22 cellular contexts compared by ENCODE assay signal in the genomic region with DNA sequence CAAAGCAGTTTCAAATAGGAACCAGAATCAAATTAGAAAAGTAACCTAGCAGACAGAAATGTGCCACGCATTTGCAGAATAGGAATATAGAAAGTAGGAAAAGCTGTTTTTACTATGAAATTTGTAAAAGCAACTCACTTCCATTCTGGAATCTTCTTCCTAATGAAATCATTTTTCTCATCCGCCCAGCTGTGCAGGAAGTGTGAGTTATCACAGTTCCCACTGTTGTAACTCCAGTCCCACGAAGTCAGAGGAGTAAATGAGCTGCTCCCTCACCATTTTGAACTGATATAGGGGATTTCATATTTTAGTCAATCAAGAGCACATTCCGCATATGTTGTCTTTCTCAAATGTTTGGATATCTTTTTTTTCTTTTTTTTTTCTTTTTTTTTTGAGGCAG.
DNase-seq lines count a peak whose midpoint lies in the region; ATAC-seq and TF ChIP-seq lines count a peak whose summit lies in the region.
"Had no signal": no experiment of that assay in that cellular context is flagged by ENCODE, and none has a peak within 500 bp of the region (broad histone marks: within the 10 kb centered on the region; RNA-seq: fewer than 3 reads in every experiment).

No MANE protein-coding gene starts in this region.

- no peaks in the 10 kb centered on the region for H4K20me1 ChIP-seq in SK-N-SH (ENCODE audit: insufficient read depth)
- no peaks in the 10 kb centered on the region for H4K20me1 ChIP-seq in osteoblast (ENCODE audit: insufficient read depth, low read length)
- H4K20me1 ChIP-seq: BLaER1 had no signal

- H3K27ac ChIP-seq in heart right ventricle (peak overlapping the region in 4 of 10 donors; percentile 10 to 53 (median 29)), SK-N-SH (ENCODE audit: low read depth in 2 of 2, low read length in 1 of 2) (peak overlapping the region in 1 of 2 experiments; percentile 75; a peak in 2 of 4 replicates), osteoblast (ENCODE audit: low read depth, low read length) (peak overlapping the region; percentile 77), gastrocnemius medialis (no peak overlapping the region)
- H3K27ac ChIP-seq: BLaER1 had no signal

- no peak for TF ChIP-seq POLR2A in gastrocnemius medialis (IDR thresholded peaks at IDR 0.05)

- no peak for TF ChIP-seq RAD21 in SK-N-SH (IDR thresholded peaks at IDR 0.05; ENCODE audit: low read length)

- H3K36me3 ChIP-seq in heart right ventricle (no peaks in the 10 kb centered on the region), SK-N-SH (replicated peaks in 1 of 2; ENCODE audit: control insufficient read depth in 1 of 2, insufficient read depth in 2 of 2, low read length in 1 of 2) (no peaks in the 10 kb centered on the region), osteoblast (ENCODE audit: insufficient read depth, low read length) (no peaks in the 10 kb centered on the region), gastrocnemius medialis (no peaks in the 10 kb centered on the region)
- H3K36me3 ChIP-seq: BLaER1 had no signal

- H3K4me2 ChIP-seq in SK-N-SH (peak overlapping the region; percentile 3; the same call in 1 of the 2 replicates), osteoblast (ENCODE audit: insufficient read depth, low read length) (peak overlapping the region; percentile 57)
- H3K4me2 ChIP-seq: BLaER1 had no signal

- H3K27me3 Mint-ChIP-seq in osteocyte (ENCODE audit: unreplicated experiment): peaks cover under 1% of the 10 kb centered on the region

- no peak overlapping the region for H3K4me3 Mint-ChIP-seq in osteocyte (ENCODE audit: unreplicated experiment)
- H3K4me3 Mint-ChIP-seq: CD4-positive, alpha-beta memory T cell; HFFc6; IgD-negative memory B cell had no signal

- CTCF ChIA-PET in SK-N-SH (lab: Yijun Ruan, JAX): no interaction called here

- TF ChIP-seq EP300 in SK-N-SH (IDR thresholded peaks at IDR 0.05; ENCODE audit: borderline replicate concordance in 1 of 2, low read depth in 1 of 2, low read length in 1 of 2): no peak

- H3K27me3 ChIP-seq in heart right ventricle (no peaks in the 10 kb centered on the region), SK-N-SH (ENCODE audit: insufficient read depth) (peaks cover 5% of the 10 kb centered on the region; the same call in 1 of the 2 replicates), osteoblast (ENCODE audit: insufficient read depth, low read length) (no peaks in the 10 kb centered on the region), gastrocnemius medialis (no peaks in the 10 kb centered on the region)
- H3K27me3 ChIP-seq: BLaER1 had no signal

- H3K9ac ChIP-seq in SK-N-SH: no peak overlapping the region
- H3K9ac ChIP-seq: BLaER1 had no signal

- peaks cover 0 to 12% (median 0%) of the 10 kb centered on the region in 11 donors for H3K9me3 ChIP-seq in heart right ventricle
- no peaks in the 10 kb centered on the region for H3K9me3 ChIP-seq in SK-N-SH
- no peaks in the 10 kb centered on the region for H3K9me3 ChIP-seq in osteoblast (ENCODE audit: low read depth, low read length)
- no peaks in the 10 kb centered on the region for H3K9me3 ChIP-seq in gastrocnemius medialis

- no peak overlapping the region for H3K27ac Mint-ChIP-seq in osteocyte (ENCODE audit: unreplicated experiment)
- H3K27ac Mint-ChIP-seq: CD4-positive, alpha-beta memory T cell; HFFc6; IgD-negative memory B cell had no signal

- intact Hi-C loops in heart right ventricle (cut with DNase I) (no loop called here), cardiac septum (cut with DNase I) (no loop called here), gastrocnemius medialis (cut with DNase I; ENCODE audit: low total_unique reads) (no loop called here)

- H3K9me2 ChIP-seq in SK-N-SH: no peaks in the 10 kb centered on the region

- H2AFZ ChIP-seq in SK-N-SH (ENCODE audit: low read depth) (no peak overlapping the region), osteoblast (ENCODE audit: low read length) (no peak overlapping the region)

- peaks cover 14% of the 10 kb centered on the region for H3K4me1 Mint-ChIP-seq in osteocyte (ENCODE audit: unreplicated experiment)
- H3K4me1 Mint-ChIP-seq: CD4-positive, alpha-beta memory T cell; IgD-negative memory B cell had no signal

- in situ Hi-C loops in gastrocnemius medialis (cut with MboI; ENCODE audit: low sequenced_read_pairs in 4 of 4): no loop called here

- DNase-seq in heart right ventricle (no peak), cardiac septum (ENCODE audit: low spot score) (no peak), SK-N-SH (no peak), choroid plexus epithelial cell (ENCODE audit: low read depth) (peak; percentile 52), osteoblast (ENCODE audit: insufficient read length, low spot score, missing footprints) (no peak), gastrocnemius medialis (no peak), osteocyte (ENCODE audit: extremely low spot score, unreplicated experiment) (no peak), NCI-H2227 treated with DMSO at 0.1 percent for 48 hours (lab: John Stamatoyannopoulos, UW) (no peak)
- DNase-seq: 8988T; CD4-positive, alpha-beta memory T cell; H7; HFFc6; Karpas-422; MM.1S; NCI-H1092; NCI-H1436 treated with DMSO at 0.1 percent for 48 hours; NCI-H2029; NCI-H2171; NCI-H446 treated with DMSO at 0.1 percent for 48 hours had no signal

- no peaks in the 10 kb centered on the region for H3K79me2 ChIP-seq in SK-N-SH (ENCODE audit: insufficient read depth)
- no peaks in the 10 kb centered on the region for H3K79me2 ChIP-seq in osteoblast (ENCODE audit: insufficient read depth, low read length)

- no peak overlapping the region for H3K4me3 ChIP-seq in heart right ventricle
- no peak overlapping the region for H3K4me3 ChIP-seq in SK-N-SH (ENCODE audit: low read depth in 2 of 2, low read length in 1 of 2)
- no peak overlapping the region for H3K4me3 ChIP-seq in choroid plexus epithelial cell (ENCODE audit: low read depth, low read length)
- no peak overlapping the region for H3K4me3 ChIP-seq in osteoblast (ENCODE audit: insufficient read depth, low read length)
- no peak overlapping the region for H3K4me3 ChIP-seq in gastrocnemius medialis
- H3K4me3 ChIP-seq: BLaER1 had no signal

- TF ChIP-seq CTCF in heart right ventricle (IDR thresholded peaks at IDR 0.05) (no peak), SK-N-SH (IDR thresholded peaks at IDR 0.05) (no peak), choroid plexus epithelial cell (conservative IDR thresholded peaks at IDR 0.05; ENCODE audit: low read depth, low read length) (no peak), osteoblast (IDR thresholded peaks at IDR 0.05; ENCODE audit: extremely low read depth, low read depth, low read length) (no peak), gastrocnemius medialis (IDR thresholded peaks at IDR 0.05 in 4 of 5, conservative IDR thresholded peaks at IDR 0.05 in 1 of 5) (no peak), osteocyte (IDR thresholded peaks at IDR 0.05) (no peak)

- POLR2A ChIA-PET in SK-N-SH (lab: Yijun Ruan, JAX): no interaction called here

- H3K4me1 ChIP-seq in heart right ventricle (peaks cover 0 to 4% (median 0%) of the 10 kb centered on the region in 9 donors), SK-N-SH (ENCODE audit: control insufficient read depth in 1 of 2, insufficient read depth in 2 of 2, low read depth in 1 of 2, low read length in 1 of 2) (peaks cover 0 to 5% of the 10 kb centered on the region in 2 experiments; a peak in 1 of 4 replicates), osteoblast (ENCODE audit: insufficient read depth, low read length) (peaks cover 15% of the 10 kb centered on the region), gastrocnemius medialis (no peaks in the 10 kb centered on the region)
- H3K4me1 ChIP-seq: BLaER1 had no signal

- 58 to 60% methylated on average over 4 of the region's 4 CpGs for WGBS in heart right ventricle, 2 donors
- 72% methylated on average over 4 of the region's 4 CpGs for WGBS in SK-N-SH (ENCODE audit: low lambda C conversion rate)

- H3F3A ChIP-seq in SK-N-SH (replicated peaks; ENCODE audit: insufficient read depth): peaks cover 12% of the 10 kb centered on the region

- ATAC-seq in heart right ventricle: peak in 5 of 8 donors; percentile 46 to 73 (median 65)
- no peak for ATAC-seq in gastrocnemius medialis
- ATAC-seq: Panc1 had no signal

- no peaks in the 10 kb centered on the region for H3K9me3 Mint-ChIP-seq in osteocyte (ENCODE audit: unreplicated experiment)

- H3K36me3 Mint-ChIP-seq in osteocyte (ENCODE audit: unreplicated experiment): no peaks in the 10 kb centered on the region
- H3K36me3 Mint-ChIP-seq: CD4-positive, alpha-beta memory T cell; IgD-negative memory B cell had no signal

TF ChIP-seq in SK-N-SH, 30 proteins besides CTCF, POLR2A, EP300 and RAD21 (continues in another document):
- TF ChIP-seq SMC3 (IDR thresholded peaks at IDR 0.05; ENCODE audit: low read depth, low read length) (no peak), RCOR1 (IDR thresholded peaks at IDR 0.05; ENCODE audit: low read length) (no peak), SIN3A (IDR thresholded peaks at IDR 0.05; ENCODE audit: borderline replicate concordance, low read depth, low read length) (no peak), RXRA (IDR thresholded peaks at IDR 0.05; ENCODE audit: borderline replicate concordance, low read depth) (no peak), NFIC (IDR thresholded peaks at IDR 0.05; ENCODE audit: borderline replicate concordance) (no peak), MXI1 (IDR thresholded peaks at IDR 0.05; ENCODE audit: low read depth, low read length) (no peak)
- TF ChIP-seq, protein P1, sequence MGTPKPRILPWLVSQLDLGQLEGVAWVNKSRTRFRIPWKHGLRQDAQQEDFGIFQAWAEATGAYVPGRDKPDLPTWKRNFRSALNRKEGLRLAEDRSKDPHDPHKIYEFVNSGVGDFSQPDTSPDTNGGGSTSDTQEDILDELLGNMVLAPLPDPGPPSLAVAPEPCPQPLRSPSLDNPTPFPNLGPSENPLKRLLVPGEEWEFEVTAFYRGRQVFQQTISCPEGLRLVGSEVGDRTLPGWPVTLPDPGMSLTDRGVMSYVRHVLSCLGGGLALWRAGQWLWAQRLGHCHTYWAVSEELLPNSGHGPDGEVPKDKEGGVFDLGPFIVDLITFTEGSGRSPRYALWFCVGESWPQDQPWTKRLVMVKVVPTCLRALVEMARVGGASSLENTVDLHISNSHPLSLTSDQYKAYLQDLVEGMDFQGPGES (IDR thresholded peaks at IDR 0.05; ENCODE audit: low read depth, low read length): no peak
- TF ChIP-seq, protein P2, sequence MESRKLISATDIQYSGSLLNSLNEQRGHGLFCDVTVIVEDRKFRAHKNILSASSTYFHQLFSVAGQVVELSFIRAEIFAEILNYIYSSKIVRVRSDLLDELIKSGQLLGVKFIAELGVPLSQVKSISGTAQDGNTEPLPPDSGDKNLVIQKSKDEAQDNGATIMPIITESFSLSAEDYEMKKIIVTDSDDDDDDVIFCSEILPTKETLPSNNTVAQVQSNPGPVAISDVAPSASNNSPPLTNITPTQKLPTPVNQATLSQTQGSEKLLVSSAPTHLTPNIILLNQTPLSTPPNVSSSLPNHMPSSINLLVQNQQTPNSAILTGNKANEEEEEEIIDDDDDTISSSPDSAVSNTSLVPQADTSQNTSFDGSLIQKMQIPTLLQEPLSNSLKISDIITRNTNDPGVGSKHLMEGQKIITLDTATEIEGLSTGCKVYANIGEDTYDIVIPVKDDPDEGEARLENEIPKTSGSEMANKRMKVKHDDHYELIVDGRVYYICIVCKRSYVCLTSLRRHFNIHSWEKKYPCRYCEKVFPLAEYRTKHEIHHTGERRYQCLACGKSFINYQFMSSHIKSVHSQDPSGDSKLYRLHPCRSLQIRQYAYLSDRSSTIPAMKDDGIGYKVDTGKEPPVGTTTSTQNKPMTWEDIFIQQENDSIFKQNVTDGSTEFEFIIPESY (IDR thresholded peaks at IDR 0.05; ENCODE audit: borderline replicate concordance, low read depth): no peak

Comparison
In these comparisons a context has a peak if more than half of its experiments do, and no peak if none do; other contexts are left out.
1. ATAC-seq: peak in heart right ventricle (5 of 8); none in gastrocnemius medialis (0 of 2).